In the genomic region with DNA sequence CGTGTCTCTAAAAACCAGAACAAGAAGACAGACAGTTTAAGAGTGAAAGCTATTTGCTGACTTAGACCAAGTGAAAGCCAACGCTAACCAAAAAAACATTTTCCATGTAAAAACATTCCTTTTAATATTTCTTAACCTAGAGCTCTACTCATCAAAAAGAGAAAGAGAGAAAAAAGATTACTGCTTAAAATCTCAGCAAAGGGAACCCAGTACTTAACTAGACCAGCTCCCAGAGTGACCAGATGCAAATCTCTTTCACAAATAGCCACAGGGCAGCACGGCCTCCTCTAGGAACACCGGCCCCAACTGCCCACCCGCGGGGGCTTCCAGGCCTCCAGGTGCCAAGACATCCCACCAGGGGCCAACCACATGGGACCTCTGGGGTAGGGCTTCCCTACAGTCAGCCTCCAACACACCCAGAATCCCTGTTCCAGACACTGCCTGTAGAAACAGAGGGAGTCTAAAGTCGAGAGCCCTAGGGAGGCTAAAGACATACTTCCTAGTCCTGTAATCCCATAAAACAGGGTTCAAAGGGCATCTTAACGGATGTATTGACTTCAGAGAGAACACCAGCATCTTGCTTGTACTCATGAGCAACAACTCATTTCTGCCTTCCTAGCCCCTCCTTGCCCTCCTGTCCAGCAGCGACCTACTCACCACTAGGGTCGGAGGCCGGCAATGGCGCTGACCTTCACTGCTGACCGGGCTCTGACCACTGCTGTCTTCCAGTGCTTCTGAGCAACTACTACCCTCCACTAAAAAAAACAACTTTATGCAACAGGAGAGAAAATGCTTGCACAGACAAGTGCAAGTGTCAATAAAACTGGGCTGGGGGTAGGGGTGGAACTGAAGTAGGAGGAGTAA, we compare ENCODE assay signal across 1 cellular context.
TF ChIP-seq lines count a peak whose summit lies in the region.

No MANE protein-coding gene starts in this region.

TF ChIP-seq in IMR-90, 13 proteins besides CTCF, POLR2A, EP300 and RAD21:
- TF ChIP-seq MAFK (IDR thresholded peaks at IDR 0.05; ENCODE audit: low read depth, low read length) (no peak), MXI1 (IDR thresholded peaks at IDR 0.05; ENCODE audit: borderline replicate concordance, low read depth, low read length) (no peak), CEBPB (IDR thresholded peaks at IDR 0.05; ENCODE audit: low read depth, low read length) (no peak), MAZ (IDR thresholded peaks at IDR 0.05; ENCODE audit: borderline replicate concordance, low read depth, low read length) (no peak), RCOR1 (IDR thresholded peaks at IDR 0.05; ENCODE audit: insufficient replicate concordance, low read length) (no peak), FOS (IDR thresholded peaks at IDR 0.05; ENCODE audit: low read depth, low read length) (no peak), USF2 (IDR thresholded peaks at IDR 0.05; ENCODE audit: low read depth, low read length) (no peak), ELK1 (IDR thresholded peaks at IDR 0.05; ENCODE audit: borderline replicate concordance, low read depth, low read length) (no peak), NFE2L2 (IDR thresholded peaks at IDR 0.05; ENCODE audit: low read depth, low read length) (no peak), CHD1 (IDR thresholded peaks at IDR 0.05; ENCODE audit: low read depth, low read length) (no peak), BHLHE40 (IDR thresholded peaks at IDR 0.05; ENCODE audit: low read depth, low read length) (no peak), RFX5 (IDR thresholded peaks at IDR 0.05; ENCODE audit: low read depth, low read length) (no peak), SMC3 (IDR thresholded peaks at IDR 0.05; ENCODE audit: low read depth, low read length) (no peak)
